1 cellular context compared by ENCODE assay signal in the genomic region with DNA sequence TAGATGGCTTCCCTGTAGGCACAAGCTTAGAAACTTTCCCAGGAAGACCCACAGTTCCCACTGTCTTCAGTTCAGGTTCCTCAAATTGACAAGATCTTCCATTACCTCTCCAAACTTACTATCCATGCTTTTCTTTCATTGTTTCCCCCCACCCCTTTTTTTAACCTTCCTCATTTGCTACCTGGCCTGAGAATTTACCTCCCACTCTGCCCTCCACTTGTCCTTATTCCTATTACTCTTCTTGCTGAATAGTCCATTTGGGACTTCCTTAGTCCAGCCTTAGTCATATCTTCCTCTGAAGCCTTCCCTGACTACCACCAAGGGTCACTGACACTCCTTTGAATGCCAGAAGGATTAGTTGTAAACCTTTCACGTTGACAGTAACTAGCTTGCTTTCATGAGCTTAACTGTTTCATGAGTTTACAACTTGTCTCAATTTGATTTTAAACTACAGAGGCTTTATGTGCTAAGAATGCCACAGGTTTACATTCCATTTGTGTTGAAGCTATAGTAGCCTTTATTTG.
A peak's percentile ranks its signal among the peaks of the same experiment; 100 is the strongest.
TF ChIP-seq lines count a peak whose summit lies in the region.

No MANE protein-coding gene starts in this region.

TF ChIP-seq in K562, 482 proteins besides CTCF, POLR2A, EP300 and RAD21 (continued from another document and continues in another):
- TF ChIP-seq, protein P1, sequence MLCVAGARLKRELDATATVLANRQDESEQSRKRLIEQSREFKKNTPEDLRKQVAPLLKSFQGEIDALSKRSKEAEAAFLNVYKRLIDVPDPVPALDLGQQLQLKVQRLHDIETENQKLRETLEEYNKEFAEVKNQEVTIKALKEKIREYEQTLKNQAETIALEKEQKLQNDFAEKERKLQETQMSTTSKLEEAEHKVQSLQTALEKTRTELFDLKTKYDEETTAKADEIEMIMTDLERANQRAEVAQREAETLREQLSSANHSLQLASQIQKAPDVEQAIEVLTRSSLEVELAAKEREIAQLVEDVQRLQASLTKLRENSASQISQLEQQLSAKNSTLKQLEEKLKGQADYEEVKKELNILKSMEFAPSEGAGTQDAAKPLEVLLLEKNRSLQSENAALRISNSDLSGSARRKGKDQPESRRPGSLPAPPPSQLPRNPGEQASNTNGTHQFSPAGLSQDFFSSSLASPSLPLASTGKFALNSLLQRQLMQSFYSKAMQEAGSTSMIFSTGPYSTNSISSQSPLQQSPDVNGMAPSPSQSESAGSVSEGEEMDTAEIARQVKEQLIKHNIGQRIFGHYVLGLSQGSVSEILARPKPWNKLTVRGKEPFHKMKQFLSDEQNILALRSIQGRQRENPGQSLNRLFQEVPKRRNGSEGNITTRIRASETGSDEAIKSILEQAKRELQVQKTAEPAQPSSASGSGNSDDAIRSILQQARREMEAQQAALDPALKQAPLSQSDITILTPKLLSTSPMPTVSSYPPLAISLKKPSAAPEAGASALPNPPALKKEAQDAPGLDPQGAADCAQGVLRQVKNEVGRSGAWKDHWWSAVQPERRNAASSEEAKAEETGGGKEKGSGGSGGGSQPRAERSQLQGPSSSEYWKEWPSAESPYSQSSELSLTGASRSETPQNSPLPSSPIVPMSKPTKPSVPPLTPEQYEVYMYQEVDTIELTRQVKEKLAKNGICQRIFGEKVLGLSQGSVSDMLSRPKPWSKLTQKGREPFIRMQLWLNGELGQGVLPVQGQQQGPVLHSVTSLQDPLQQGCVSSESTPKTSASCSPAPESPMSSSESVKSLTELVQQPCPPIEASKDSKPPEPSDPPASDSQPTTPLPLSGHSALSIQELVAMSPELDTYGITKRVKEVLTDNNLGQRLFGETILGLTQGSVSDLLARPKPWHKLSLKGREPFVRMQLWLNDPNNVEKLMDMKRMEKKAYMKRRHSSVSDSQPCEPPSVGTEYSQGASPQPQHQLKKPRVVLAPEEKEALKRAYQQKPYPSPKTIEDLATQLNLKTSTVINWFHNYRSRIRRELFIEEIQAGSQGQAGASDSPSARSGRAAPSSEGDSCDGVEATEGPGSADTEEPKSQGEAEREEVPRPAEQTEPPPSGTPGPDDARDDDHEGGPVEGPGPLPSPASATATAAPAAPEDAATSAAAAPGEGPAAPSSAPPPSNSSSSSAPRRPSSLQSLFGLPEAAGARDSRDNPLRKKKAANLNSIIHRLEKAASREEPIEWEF (CRISPR knock-in tag; IDR thresholded peaks at IDR 0.05) = no peak
- TF ChIP-seq ZNF780A (CRISPR knock-in tag; IDR thresholded peaks at IDR 0.05) (no peak), SIN3B (IDR thresholded peaks at IDR 0.05; ENCODE audit: low read depth) (no peak), SMARCC2 (IDR thresholded peaks at IDR 0.05; ENCODE audit: low read depth) (no peak), ZNF253 (CRISPR knock-in tag; conservative IDR thresholded peaks at IDR 0.05) (no peak), KDM5B (IDR thresholded peaks at IDR 0.05; ENCODE audit: insufficient replicate concordance, low read depth, low read length) (no peak), MIER1 (IDR thresholded peaks at IDR 0.05; ENCODE audit: low read depth) (no peak), ZNF174 (CRISPR knock-in tag; IDR thresholded peaks at IDR 0.05) (no peak), COPS2 (conservative IDR thresholded peaks at IDR 0.05) (no peak), POLR2G (IDR thresholded peaks at IDR 0.05; ENCODE audit: low read depth, low read length) (no peak), ZNF217 (CRISPR knock-in tag; IDR thresholded peaks at IDR 0.05) (no peak), LCOR (CRISPR knock-in tag; IDR thresholded peaks at IDR 0.05) (no peak; the same call in 1 of the 2 replicates), SRSF7 (optimal IDR thresholded peaks at IDR 0.05; ENCODE audit: low read depth, low read length) (no peak), ZNF695 (CRISPR knock-in tag; IDR thresholded peaks at IDR 0.05) (no peak), SOX6 (IDR thresholded peaks at IDR 0.05) (no peak), SMC3 (conservative IDR thresholded peaks at IDR 0.05; ENCODE audit: insufficient read depth, low read depth, low read length) (no peak), NCOA6 (IDR thresholded peaks at IDR 0.05) (no peak), ELF4 (CRISPR knock-in tag; IDR thresholded peaks at IDR 0.05) (0 out of 2 replicates have a peak, but pooled peaks have one; percentile 4), NBN (IDR thresholded peaks at IDR 0.05; ENCODE audit: low read depth) (no peak), ZKSCAN8 (CRISPR knock-in tag; IDR thresholded peaks at IDR 0.05) (no peak), KLF13 (tag; IDR thresholded peaks at IDR 0.05; ENCODE audit: borderline replicate concordance, low read depth) (no peak), NFIX (CRISPR knock-in tag; IDR thresholded peaks at IDR 0.05; ENCODE audit: low read depth) (no peak), ZNF561 (CRISPR knock-in tag; conservative IDR thresholded peaks at IDR 0.05) (no peak), FOXA1 (IDR thresholded peaks at IDR 0.05; ENCODE audit: borderline replicate concordance) (no peak), NFE2 (IDR thresholded peaks at IDR 0.05; ENCODE audit: low read depth) (no peak), ZNF316 (IDR thresholded peaks at IDR 0.05) (peak; percentile 19; the same call in 1 of the 2 replicates), ZC3H4 (CRISPR knock-in tag; IDR thresholded peaks at IDR 0.05; ENCODE audit: borderline replicate concordance) (no peak), YY1 (IDR thresholded peaks at IDR 0.05; ENCODE audit: borderline replicate concordance in 1 of 3, control insufficient read depth in 1 of 3, extremely low read depth in 1 of 3, insufficient read depth in 3 of 3, insufficient read length in 1 of 3, insufficient replicate concordance in 2 of 3, low read depth in 1 of 3, low read length in 2 of 3) (no peak), CXXC5 (CRISPR knock-in tag; IDR thresholded peaks at IDR 0.05) (no peak), ZNF584 (CRISPR knock-in tag; IDR thresholded peaks at IDR 0.05; ENCODE audit: low read depth) (no peak), ZNF444 (CRISPR knock-in tag; IDR thresholded peaks at IDR 0.05) (no peak)
- TF ChIP-seq, protein P2, sequence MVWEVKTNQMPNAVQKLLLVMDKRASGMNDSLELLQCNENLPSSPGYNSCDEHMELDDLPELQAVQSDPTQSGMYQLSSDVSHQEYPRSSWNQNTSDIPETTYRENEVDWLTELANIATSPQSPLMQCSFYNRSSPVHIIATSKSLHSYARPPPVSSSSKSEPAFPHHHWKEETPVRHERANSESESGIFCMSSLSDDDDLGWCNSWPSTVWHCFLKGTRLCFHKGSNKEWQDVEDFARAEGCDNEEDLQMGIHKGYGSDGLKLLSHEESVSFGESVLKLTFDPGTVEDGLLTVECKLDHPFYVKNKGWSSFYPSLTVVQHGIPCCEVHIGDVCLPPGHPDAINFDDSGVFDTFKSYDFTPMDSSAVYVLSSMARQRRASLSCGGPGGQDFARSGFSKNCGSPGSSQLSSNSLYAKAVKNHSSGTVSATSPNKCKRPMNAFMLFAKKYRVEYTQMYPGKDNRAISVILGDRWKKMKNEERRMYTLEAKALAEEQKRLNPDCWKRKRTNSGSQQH (CRISPR knock-in tag; IDR thresholded peaks at IDR 0.05) = peak; percentile 10; the same call in 1 of the 2 replicates
- TF ChIP-seq, protein P3, sequence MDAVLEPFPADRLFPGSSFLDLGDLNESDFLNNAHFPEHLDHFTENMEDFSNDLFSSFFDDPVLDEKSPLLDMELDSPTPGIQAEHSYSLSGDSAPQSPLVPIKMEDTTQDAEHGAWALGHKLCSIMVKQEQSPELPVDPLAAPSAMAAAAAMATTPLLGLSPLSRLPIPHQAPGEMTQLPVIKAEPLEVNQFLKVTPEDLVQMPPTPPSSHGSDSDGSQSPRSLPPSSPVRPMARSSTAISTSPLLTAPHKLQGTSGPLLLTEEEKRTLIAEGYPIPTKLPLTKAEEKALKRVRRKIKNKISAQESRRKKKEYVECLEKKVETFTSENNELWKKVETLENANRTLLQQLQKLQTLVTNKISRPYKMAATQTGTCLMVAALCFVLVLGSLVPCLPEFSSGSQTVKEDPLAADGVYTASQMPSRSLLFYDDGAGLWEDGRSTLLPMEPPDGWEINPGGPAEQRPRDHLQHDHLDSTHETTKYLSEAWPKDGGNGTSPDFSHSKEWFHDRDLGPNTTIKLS (IDR thresholded peaks at IDR 0.05; ENCODE audit: borderline replicate concordance, low read depth) = no peak
- TF ChIP-seq, protein P4, sequence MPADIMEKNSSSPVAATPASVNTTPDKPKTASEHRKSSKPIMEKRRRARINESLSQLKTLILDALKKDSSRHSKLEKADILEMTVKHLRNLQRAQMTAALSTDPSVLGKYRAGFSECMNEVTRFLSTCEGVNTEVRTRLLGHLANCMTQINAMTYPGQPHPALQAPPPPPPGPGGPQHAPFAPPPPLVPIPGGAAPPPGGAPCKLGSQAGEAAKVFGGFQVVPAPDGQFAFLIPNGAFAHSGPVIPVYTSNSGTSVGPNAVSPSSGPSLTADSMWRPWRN (IDR thresholded peaks at IDR 0.05; ENCODE audit: low read depth) = no peak
- TF ChIP-seq, protein P5, sequence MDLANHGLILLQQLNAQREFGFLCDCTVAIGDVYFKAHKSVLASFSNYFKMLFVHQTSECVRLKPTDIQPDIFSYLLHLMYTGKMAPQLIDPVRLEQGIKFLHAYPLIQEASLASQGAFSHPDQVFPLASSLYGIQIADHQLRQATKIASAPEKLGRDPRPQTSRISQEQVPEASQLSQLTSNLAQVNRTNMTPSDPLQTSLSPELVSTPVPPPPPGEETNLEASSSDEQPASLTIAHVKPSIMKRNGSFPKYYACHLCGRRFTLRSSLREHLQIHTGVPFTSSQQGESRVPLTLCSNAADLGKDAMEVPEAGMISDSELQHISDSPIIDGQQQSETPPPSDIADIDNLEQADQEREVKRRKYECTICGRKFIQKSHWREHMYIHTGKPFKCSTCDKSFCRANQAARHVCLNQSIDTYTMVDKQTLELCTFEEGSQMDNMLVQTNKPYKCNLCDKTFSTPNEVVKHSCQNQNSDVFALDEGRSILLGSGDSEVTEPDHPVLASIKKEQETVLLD (IDR thresholded peaks at IDR 0.05) = no peak
- TF ChIP-seq, protein P6, sequence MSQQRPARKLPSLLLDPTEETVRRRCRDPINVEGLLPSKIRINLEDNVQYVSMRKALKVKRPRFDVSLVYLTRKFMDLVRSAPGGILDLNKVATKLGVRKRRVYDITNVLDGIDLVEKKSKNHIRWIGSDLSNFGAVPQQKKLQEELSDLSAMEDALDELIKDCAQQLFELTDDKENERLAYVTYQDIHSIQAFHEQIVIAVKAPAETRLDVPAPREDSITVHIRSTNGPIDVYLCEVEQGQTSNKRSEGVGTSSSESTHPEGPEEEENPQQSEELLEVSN (IDR thresholded peaks at IDR 0.05; ENCODE audit: borderline replicate concordance in 1 of 2, extremely low read depth in 1 of 2, insufficient read depth in 1 of 2, insufficient read length in 1 of 2, low read depth in 1 of 2, low read length in 1 of 2, poor library complexity in 1 of 2, severe bottlenecking in 1 of 2) = no peak
- TF ChIP-seq, protein P7, sequence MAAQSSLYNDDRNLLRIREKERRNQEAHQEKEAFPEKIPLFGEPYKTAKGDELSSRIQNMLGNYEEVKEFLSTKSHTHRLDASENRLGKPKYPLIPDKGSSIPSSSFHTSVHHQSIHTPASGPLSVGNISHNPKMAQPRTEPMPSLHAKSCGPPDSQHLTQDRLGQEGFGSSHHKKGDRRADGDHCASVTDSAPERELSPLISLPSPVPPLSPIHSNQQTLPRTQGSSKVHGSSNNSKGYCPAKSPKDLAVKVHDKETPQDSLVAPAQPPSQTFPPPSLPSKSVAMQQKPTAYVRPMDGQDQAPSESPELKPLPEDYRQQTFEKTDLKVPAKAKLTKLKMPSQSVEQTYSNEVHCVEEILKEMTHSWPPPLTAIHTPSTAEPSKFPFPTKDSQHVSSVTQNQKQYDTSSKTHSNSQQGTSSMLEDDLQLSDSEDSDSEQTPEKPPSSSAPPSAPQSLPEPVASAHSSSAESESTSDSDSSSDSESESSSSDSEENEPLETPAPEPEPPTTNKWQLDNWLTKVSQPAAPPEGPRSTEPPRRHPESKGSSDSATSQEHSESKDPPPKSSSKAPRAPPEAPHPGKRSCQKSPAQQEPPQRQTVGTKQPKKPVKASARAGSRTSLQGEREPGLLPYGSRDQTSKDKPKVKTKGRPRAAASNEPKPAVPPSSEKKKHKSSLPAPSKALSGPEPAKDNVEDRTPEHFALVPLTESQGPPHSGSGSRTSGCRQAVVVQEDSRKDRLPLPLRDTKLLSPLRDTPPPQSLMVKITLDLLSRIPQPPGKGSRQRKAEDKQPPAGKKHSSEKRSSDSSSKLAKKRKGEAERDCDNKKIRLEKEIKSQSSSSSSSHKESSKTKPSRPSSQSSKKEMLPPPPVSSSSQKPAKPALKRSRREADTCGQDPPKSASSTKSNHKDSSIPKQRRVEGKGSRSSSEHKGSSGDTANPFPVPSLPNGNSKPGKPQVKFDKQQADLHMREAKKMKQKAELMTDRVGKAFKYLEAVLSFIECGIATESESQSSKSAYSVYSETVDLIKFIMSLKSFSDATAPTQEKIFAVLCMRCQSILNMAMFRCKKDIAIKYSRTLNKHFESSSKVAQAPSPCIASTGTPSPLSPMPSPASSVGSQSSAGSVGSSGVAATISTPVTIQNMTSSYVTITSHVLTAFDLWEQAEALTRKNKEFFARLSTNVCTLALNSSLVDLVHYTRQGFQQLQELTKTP (IDR thresholded peaks at IDR 0.05; ENCODE audit: low read depth in 1 of 2, partially characterized antibody in 2 of 2) = no peak
- TF ChIP-seq, protein P8, sequence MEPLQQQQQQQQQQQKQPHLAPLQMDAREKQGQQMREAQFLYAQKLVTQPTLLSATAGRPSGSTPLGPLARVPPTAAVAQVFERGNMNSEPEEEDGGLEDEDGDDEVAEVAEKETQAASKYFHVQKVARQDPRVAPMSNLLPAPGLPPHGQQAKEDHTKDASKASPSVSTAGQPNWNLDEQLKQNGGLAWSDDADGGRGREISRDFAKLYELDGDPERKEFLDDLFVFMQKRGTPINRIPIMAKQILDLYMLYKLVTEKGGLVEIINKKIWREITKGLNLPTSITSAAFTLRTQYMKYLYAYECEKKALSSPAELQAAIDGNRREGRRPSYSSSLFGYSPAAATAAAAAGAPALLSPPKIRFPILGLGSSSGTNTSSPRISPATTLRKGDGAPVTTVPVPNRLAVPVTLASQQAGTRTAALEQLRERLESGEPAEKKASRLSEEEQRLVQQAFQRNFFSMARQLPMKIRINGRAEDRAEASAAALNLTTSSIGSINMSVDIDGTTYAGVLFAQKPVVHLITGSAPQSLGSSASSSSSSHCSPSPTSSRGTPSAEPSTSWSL (CRISPR knock-in tag; IDR thresholded peaks at IDR 0.05; ENCODE audit: borderline replicate concordance) = no peak
